In the genomic region with DNA sequence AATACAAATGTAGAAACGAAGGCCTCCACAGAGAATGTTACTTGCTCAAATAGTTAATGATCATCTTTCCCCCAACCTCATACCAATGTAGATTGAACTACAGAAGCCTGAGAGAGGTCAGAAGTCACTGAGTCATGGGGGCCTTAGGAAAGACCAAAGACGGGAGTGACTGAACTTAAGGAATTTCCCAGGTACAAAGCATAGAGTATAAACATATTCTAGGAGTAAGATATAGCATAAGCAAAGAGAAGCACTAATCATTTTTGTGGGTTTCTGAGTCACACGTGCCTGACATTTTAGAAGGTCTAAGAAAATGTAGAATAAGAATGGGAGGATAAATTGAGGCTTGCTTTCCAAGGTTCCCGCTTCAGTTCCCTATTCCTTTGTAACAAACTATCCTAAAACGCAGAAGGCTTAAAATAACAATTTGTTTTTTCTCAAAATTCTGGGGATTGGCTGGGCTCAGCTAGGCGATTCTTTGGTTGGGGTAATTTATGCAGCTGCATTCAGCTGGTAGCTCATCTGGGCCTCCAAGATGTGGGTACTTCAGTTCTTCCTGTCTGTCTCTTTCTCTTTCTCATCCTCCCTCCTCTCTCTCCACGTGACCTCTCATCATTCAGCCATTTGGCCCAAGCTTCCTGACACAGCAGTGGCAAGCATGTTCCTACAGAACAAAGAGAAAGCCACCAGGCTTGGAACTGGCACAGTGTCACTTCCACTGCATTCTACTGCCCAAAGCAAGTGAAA, we compare ENCODE assay signal across 14 cellular contexts.
A peak's percentile ranks its signal among the peaks of the same experiment; 100 is the strongest.
DNase-seq lines count a peak whose midpoint lies in the region; ATAC-seq and TF ChIP-seq lines count a peak whose summit lies in the region.
"Had no signal": no experiment of that assay in that cellular context is flagged by ENCODE, and none has a peak within 500 bp of the region (broad histone marks: within the 10 kb centered on the region; RNA-seq: fewer than 3 reads in every experiment).

No MANE protein-coding gene starts in this region.

- peaks cover 18 to 33% of the 10 kb centered on the region in 2 donors for H3K36me3 Mint-ChIP-seq in activated T-cell treated with anti-CD3 and anti-CD28 coated beads, Interleukin-2, amount 50 U/mL, for 72 hours (ENCODE audit: insufficient read depth in 2 of 2)
- H3K36me3 Mint-ChIP-seq in progenitor cell of endocrine pancreas (ENCODE audit: insufficient read depth), result peaks cover 21% of the 10 kb centered on the region
- no peaks in the 10 kb centered on the region for H3K36me3 Mint-ChIP-seq in stimulated activated effector memory CD8-positive, alpha-beta T cell treated with anti-CD3 and anti-CD28 coated beads, Interleukin-12 subunit alpha, Interleukin-12 subunit beta, amount 100 ng/mL, for 72 hours

- H3K9me3 ChIP-seq in mammary epithelial cell (replicated peaks; ENCODE audit: insufficient read depth, low read length) (no peaks in the 10 kb centered on the region), lower lobe of right lung (peaks cover 5% of the 10 kb centered on the region)

- peaks cover 9 to 11% of the 10 kb centered on the region in 2 donors for H3K9me3 Mint-ChIP-seq in activated T-cell treated with anti-CD3 and anti-CD28 coated beads, Interleukin-2, amount 50 U/mL, for 72 hours
- no peaks in the 10 kb centered on the region for H3K9me3 Mint-ChIP-seq in progenitor cell of endocrine pancreas (ENCODE audit: low read depth)
- peaks cover 5% of the 10 kb centered on the region for H3K9me3 Mint-ChIP-seq in stimulated activated effector memory CD8-positive, alpha-beta T cell treated with anti-CD3 and anti-CD28 coated beads, Interleukin-12 subunit alpha, Interleukin-12 subunit beta, amount 100 ng/mL, for 72 hours
- H3K9me3 Mint-ChIP-seq: central memory CD8-positive, alpha-beta T cell had no signal

- no peak overlapping the region for H3K9ac ChIP-seq in mammary epithelial cell (ENCODE audit: insufficient read depth, low read length)

- in situ Hi-C loops in mammary epithelial cell (cut with MboI; ENCODE audit: low sequenced_read_pairs in 2 of 2), result no loop called here

- intact Hi-C loops in mammary epithelial cell (cut with micrococcal nuclease) (no loop called here), lower lobe of right lung (cut with DNase I) (no loop called here)

- no peak for DNase-seq in activated T-cell treated with anti-CD3 and anti-CD28 coated beads, Interleukin-2, amount 50 U/mL, for 72 hours
- DNase-seq in activated T-cell treated with anti-CD3 and anti-CD28 coated beads, Interleukin-2, amount 50 U/mL, for 1 hour, result no peak
- DNase-seq in NCI-H69 (lab: John Stamatoyannopoulos, UW) (peak; percentile 35), mammary epithelial cell (peak; percentile 57), progenitor cell of endocrine pancreas (ENCODE audit: low spot score, unreplicated experiment) (no peak), lower lobe of right lung (no peak)
- DNase-seq in stimulated activated effector memory CD8-positive, alpha-beta T cell treated with anti-CD3 and anti-CD28 coated beads, Interleukin-12 subunit alpha, Interleukin-12 subunit beta, amount 100 ng/mL, for 72 hours (ENCODE audit: low spot score in 2 of 2), result no peak
- DNase-seq: activated CD8-positive, alpha-beta memory T cell treated with anti-CD3 and anti-CD28 coated beads, Interleukin-2, amount 10 ng/mL, durations not matched to agents 7 days and 5 days; NCI-H2171; posterior cingulate gyrus; T1000 had no signal

- TF ChIP-seq CTCF in mammary epithelial cell (conservative IDR thresholded peaks at IDR 0.05 in 1 of 2, IDR thresholded peaks at IDR 0.05 in 1 of 2; ENCODE audit: extremely low read depth in 1 of 2, insufficient read depth in 1 of 2, low read depth in 1 of 2, low read length in 2 of 2) (no peak), progenitor cell of endocrine pancreas (IDR thresholded peaks at IDR 0.05; ENCODE audit: unreplicated experiment) (no peak), lower lobe of right lung (IDR thresholded peaks at IDR 0.05) (no peak)

- H2AFZ ChIP-seq in mammary epithelial cell (ENCODE audit: low read depth, low read length), result no peak overlapping the region

- H4K20me1 ChIP-seq in mammary epithelial cell (ENCODE audit: insufficient read depth, low read length), result no peaks in the 10 kb centered on the region

- CTCF ChIA-PET in mammary epithelial cell (lab: Charles Lee; ENCODE audit: low non-redundant PET), result no interaction called here

- WGBS in mammary epithelial cell (ENCODE audit: low coverage, missing lambda C conversion rate), result 87% methylated on average over 7 of the region's 7 CpGs

- H3K4me1 Mint-ChIP-seq in activated T-cell treated with anti-CD3 and anti-CD28 coated beads, Interleukin-2, amount 50 U/mL, for 72 hours (ENCODE audit: low read depth), result peaks cover 81% of the 10 kb centered on the region
- H3K4me1 Mint-ChIP-seq in progenitor cell of endocrine pancreas (ENCODE audit: low read depth), result peaks cover 47% of the 10 kb centered on the region
- H3K4me1 Mint-ChIP-seq in stimulated activated effector memory CD8-positive, alpha-beta T cell treated with anti-CD3 and anti-CD28 coated beads, Interleukin-12 subunit alpha, Interleukin-12 subunit beta, amount 100 ng/mL, for 72 hours, result peaks cover 20% of the 10 kb centered on the region

- H3K27me3 ChIP-seq in mammary epithelial cell (ENCODE audit: insufficient read depth, low read length) (no peaks in the 10 kb centered on the region), lower lobe of right lung (ENCODE audit: low read depth) (no peaks in the 10 kb centered on the region)

- dilution Hi-C loops in mammary epithelial cell (cut with HindIII; ENCODE audit: low sequenced_read_pairs), result no loop called here

- no peaks in the 10 kb centered on the region for H3K27me3 Mint-ChIP-seq in activated T-cell treated with anti-CD3 and anti-CD28 coated beads, Interleukin-2, amount 50 U/mL, for 72 hours (ENCODE audit: low read depth)
- H3K27me3 Mint-ChIP-seq in progenitor cell of endocrine pancreas, result no peaks in the 10 kb centered on the region
- H3K27me3 Mint-ChIP-seq: activated CD8-positive, alpha-beta memory T cell treated with anti-CD3 and anti-CD28 coated beads, Interleukin-2, amount 10 ng/mL, durations not matched to agents 7 days and 5 days; central memory CD8-positive, alpha-beta T cell had no signal

- peak overlapping the region; percentile 52 for H3K27ac Mint-ChIP-seq in activated T-cell treated with anti-CD3 and anti-CD28 coated beads, Interleukin-2, amount 50 U/mL, for 72 hours
- peak overlapping the region; percentile 43 for H3K27ac Mint-ChIP-seq in progenitor cell of endocrine pancreas
- no peak overlapping the region for H3K27ac Mint-ChIP-seq in stimulated activated effector memory CD8-positive, alpha-beta T cell treated with anti-CD3 and anti-CD28 coated beads, Interleukin-12 subunit alpha, Interleukin-12 subunit beta, amount 100 ng/mL, for 72 hours
- H3K27ac Mint-ChIP-seq: activated CD8-positive, alpha-beta memory T cell treated with anti-CD3 and anti-CD28 coated beads, Interleukin-2, amount 10 ng/mL, durations not matched to agents 7 days and 5 days had no signal

- H3K27ac ChIP-seq in mammary epithelial cell (ENCODE audit: insufficient read depth, low read depth, low read length) (no peak overlapping the region), lower lobe of right lung (no peak overlapping the region)

- H3K4me1 ChIP-seq in mammary epithelial cell (ENCODE audit: insufficient read depth, low read length) (peaks cover 9% of the 10 kb centered on the region), lower lobe of right lung (peaks cover 6% of the 10 kb centered on the region)

- peak overlapping the region; percentile 13 to 50 for H3K4me3 Mint-ChIP-seq in activated T-cell treated with anti-CD3 and anti-CD28 coated beads, Interleukin-2, amount 50 U/mL, for 72 hours
- no peak overlapping the region for H3K4me3 Mint-ChIP-seq in progenitor cell of endocrine pancreas (ENCODE audit: low read depth)
- no peak overlapping the region for H3K4me3 Mint-ChIP-seq in stimulated activated effector memory CD8-positive, alpha-beta T cell treated with anti-CD3 and anti-CD28 coated beads, Interleukin-12 subunit alpha, Interleukin-12 subunit beta, amount 100 ng/mL, for 72 hours
- H3K4me3 Mint-ChIP-seq: activated CD8-positive, alpha-beta memory T cell treated with anti-CD3 and anti-CD28 coated beads, Interleukin-2, amount 10 ng/mL, durations not matched to agents 7 days and 5 days; central memory CD8-positive, alpha-beta T cell had no signal

- peak; percentile 39 to 47 for ATAC-seq in activated T-cell treated with anti-CD3 and anti-CD28 coated beads, Interleukin-2, amount 50 U/mL, for 72 hours (replicated peaks in 1 of 2)
- ATAC-seq in stimulated activated effector memory CD8-positive, alpha-beta T cell treated with anti-CD3 and anti-CD28 coated beads, Interleukin-12 subunit alpha, Interleukin-12 subunit beta, amount 100 ng/mL, for 72 hours, result no peak
- no peak for ATAC-seq in GM18519 (IDR thresholded peaks at IDR 0.05; ENCODE audit: low FRiP score, unreplicated experiment)
- ATAC-seq in lower lobe of right lung, result no peak
- ATAC-seq: activated CD8-positive, alpha-beta memory T cell treated with anti-CD3 and anti-CD28 coated beads, Interleukin-2, amount 10 ng/mL, durations not matched to agents 7 days and 5 days; Panc1 had no signal

- H3K79me2 ChIP-seq in mammary epithelial cell (ENCODE audit: insufficient read depth, low read length), result no peaks in the 10 kb centered on the region

- H3K4me2 ChIP-seq in mammary epithelial cell (ENCODE audit: insufficient read depth, low read depth, low read length), result no peak overlapping the region

- BruUV-seq in mammary epithelial cell (replicated peaks; lab: Mats Ljungman, UMichigan), result no TSS peak

- H3K36me3 ChIP-seq in mammary epithelial cell (ENCODE audit: insufficient read depth, low read length) (no peaks in the 10 kb centered on the region), lower lobe of right lung (no peaks in the 10 kb centered on the region)

- H3K4me3 ChIP-seq in mammary epithelial cell (replicated peaks in 1 of 3; ENCODE audit: insufficient read depth in 1 of 3, low read depth in 2 of 3, low read length in 3 of 3) (no peak overlapping the region), lower lobe of right lung (no peak overlapping the region)

Comparison
In these comparisons a context has a peak if more than half of its experiments do, and no peak if none do; other contexts are left out.
1. ATAC-seq: peak in activated T-cell treated with anti-CD3 and anti-CD28 coated beads, Interleukin-2, amount 50 U/mL, for 72 hours (2 of 2); none in stimulated activated effector memory CD8-positive, alpha-beta T cell treated with anti-CD3 and anti-CD28 coated beads, Interleukin-12 subunit alpha, Interleukin-12 subunit beta, amount 100 ng/mL, for 72 hours (single experiment), GM18519 (single experiment) and lower lobe of right lung (0 of 2).
2. DNase-seq: peak in NCI-H69 (single experiment) and mammary epithelial cell (single experiment); none in activated T-cell treated with anti-CD3 and anti-CD28 coated beads, Interleukin-2, amount 50 U/mL, for 72 hours (0 of 2), activated T-cell treated with anti-CD3 and anti-CD28 coated beads, Interleukin-2, amount 50 U/mL, for 1 hour (single experiment), progenitor cell of endocrine pancreas (single experiment), stimulated activated effector memory CD8-positive, alpha-beta T cell treated with anti-CD3 and anti-CD28 coated beads, Interleukin-12 subunit alpha, Interleukin-12 subunit beta, amount 100 ng/mL, for 72 hours (0 of 2) and lower lobe of right lung (single experiment).
3. H3K4me3 Mint-ChIP-seq: peak in activated T-cell treated with anti-CD3 and anti-CD28 coated beads, Interleukin-2, amount 50 U/mL, for 72 hours (2 of 2); none in progenitor cell of endocrine pancreas (single experiment) and stimulated activated effector memory CD8-positive, alpha-beta T cell treated with anti-CD3 and anti-CD28 coated beads, Interleukin-12 subunit alpha, Interleukin-12 subunit beta, amount 100 ng/mL, for 72 hours (single experiment).